In genomic region chr14:95291859-95292542, GRCh38 we compare ENCODE assay signal across 9 cellular contexts. TPM values are rescaled to one million over a fixed set of nuclear protein-coding genes. Genes with fewer than 3 reads are reported as not detected.
DNase-seq lines count a peak whose midpoint lies in the region; FAIRE-seq and TF ChIP-seq lines count a peak whose summit lies in the region.
"Had no signal": no experiment of that assay in that cellular context is flagged by ENCODE, and none has a peak within 500 bp of the region (broad histone marks: within the 10 kb centered on the region; RNA-seq: fewer than 3 reads in every experiment).

No MANE protein-coding gene starts in this region.

- H3K9me3 ChIP-seq in mesenchymal stem cell (ENCODE audit: control insufficient read depth, low read length) (peaks cover 5% of the 10 kb centered on the region), MM.1S (replicated peaks; ENCODE audit: insufficient read depth, low read length) (no peaks in the 10 kb centered on the region)

- no peaks in the 10 kb centered on the region for H3F3A ChIP-seq in MM.1S (ENCODE audit: insufficient read depth, low read length)

- H2BK15ac ChIP-seq in mesenchymal stem cell (ENCODE audit: low read depth, poor library complexity, severe bottlenecking), result no peak overlapping the region

- no peaks in the 10 kb centered on the region for H3K9me2 ChIP-seq in MM.1S (replicated peaks; ENCODE audit: insufficient read depth, low read length)

- no peak overlapping the region for H3K4ac ChIP-seq in mesenchymal stem cell (ENCODE audit: low read depth in 1 of 2, low read length in 2 of 2)

- H3K4me3 ChIP-seq in mesenchymal stem cell (ENCODE audit: insufficient read depth in 1 of 2, low read depth in 1 of 2, low read length in 2 of 2) (no peak overlapping the region), MM.1S (ENCODE audit: low read length) (no peak overlapping the region)

- no peak overlapping the region for H3K14ac ChIP-seq in mesenchymal stem cell (ENCODE audit: low read length in 2 of 2)

- H2AFZ ChIP-seq in mesenchymal stem cell (ENCODE audit: low read depth, low read length) (no peak overlapping the region), MM.1S (ENCODE audit: low read length) (no peak overlapping the region)

- H3K36me3 ChIP-seq in mesenchymal stem cell (ENCODE audit: control insufficient read depth in 1 of 2, insufficient read depth in 2 of 2, low read depth in 1 of 2, low read length in 2 of 2) (peaks cover 0 to 27% of the 10 kb centered on the region in 2 experiments), MM.1S (replicated peaks; ENCODE audit: insufficient read depth, low read length) (no peaks in the 10 kb centered on the region)

- peak overlapping the region; percentile 55 for H3K27ac ChIP-seq in C4-2B
- H3K27ac ChIP-seq in caudate nucleus (ENCODE audit: low read depth, low read length), result peak overlapping the region; percentile 68
- no peak overlapping the region for H3K27ac ChIP-seq in mesenchymal stem cell (ENCODE audit: low read length, poor library complexity, severe bottlenecking)
- no peak overlapping the region; the same call in 1 of the 2 replicates for H3K27ac ChIP-seq in MM.1S (ENCODE audit: low read length)

- H2AK5ac ChIP-seq in mesenchymal stem cell (ENCODE audit: low read length, severe bottlenecking), result no peak overlapping the region

- H3K27me3 ChIP-seq in mesenchymal stem cell (ENCODE audit: control insufficient read depth in 1 of 2, insufficient read depth in 1 of 2, low read length in 2 of 2), result peaks cover 0 to 5% of the 10 kb centered on the region in 2 experiments
- no peaks in the 10 kb centered on the region for H3K27me3 ChIP-seq in MM.1S (replicated peaks; ENCODE audit: insufficient read depth, low read length)

- no peak overlapping the region for H2BK5ac ChIP-seq in mesenchymal stem cell (ENCODE audit: low read depth, low read length, poor library complexity, severe bottlenecking)

- 41% methylated on average over 3 of the region's 6 CpGs for WGBS in mesenchymal stem cell

- H3K4me1 ChIP-seq in mesenchymal stem cell (ENCODE audit: control insufficient read depth, insufficient read depth, low read depth, low read length), result peaks cover 28% of the 10 kb centered on the region
- H3K4me1 ChIP-seq in MM.1S (ENCODE audit: low read length), result 0 out of 2 replicates have a peak, but pooled peaks cover 15% of the 10 kb centered on the region

- H2BK12ac ChIP-seq in mesenchymal stem cell (ENCODE audit: low read length in 2 of 2), result no peak overlapping the region

- H3K4me2 ChIP-seq in mesenchymal stem cell (ENCODE audit: low read length, poor library complexity, severe bottlenecking) (no peak overlapping the region), MM.1S (ENCODE audit: low read depth, low read length) (no peak overlapping the region)

- no peak for TF ChIP-seq CTCF in C4-2B (conservative IDR thresholded peaks at IDR 0.05)
- no peak for TF ChIP-seq CTCF in D721Med (IDR thresholded peaks at IDR 0.05; ENCODE audit: insufficient read depth, missing control alignments)
- no peak for TF ChIP-seq CTCF in MM.1S (IDR thresholded peaks at IDR 0.05; ENCODE audit: low read length)

- H3K9ac ChIP-seq in mesenchymal stem cell (ENCODE audit: low read length) (no peak overlapping the region), MM.1S (ENCODE audit: low read length) (no peak overlapping the region)

- H2BK120ac ChIP-seq in mesenchymal stem cell (ENCODE audit: low read depth, low read length), result no peak overlapping the region

- peak; percentile 14 for DNase-seq in NCI-H1436 treated with DMSO at 0.1 percent for 48 hours (lab: John Stamatoyannopoulos, UW)
- DNase-seq in caudate nucleus (lab: John Stamatoyannopoulos, UW), result peak in 22 of 61 donors; percentile 15 to 69 (median 42)
- peak; percentile 43 for DNase-seq in mesenchymal stem cell
- no peak for DNase-seq in cerebellar nuclear complex (lab: John Stamatoyannopoulos, UW)
- DNase-seq in 8988T, result no peak
- DNase-seq in D721Med (ENCODE audit: insufficient read length, low spot score), result no peak
- DNase-seq in MM.1S, result no peak

- H3K18ac ChIP-seq in mesenchymal stem cell (ENCODE audit: low read depth in 1 of 2, low read length in 2 of 2), result no peak overlapping the region

- no peak overlapping the region for H4K8ac ChIP-seq in mesenchymal stem cell (ENCODE audit: low read length)

- no peak for FAIRE-seq in D721Med (lab: Jason Lieb, UNC)
- FAIRE-seq: TTC549 had no signal

- peaks cover 61% of the 10 kb centered on the region for H3K79me1 ChIP-seq in mesenchymal stem cell (replicated peaks; ENCODE audit: low read length, poor library complexity, severe bottlenecking)

- no peak overlapping the region for H4K91ac ChIP-seq in mesenchymal stem cell (ENCODE audit: low read length)

- peaks cover 5% of the 10 kb centered on the region; the same call in 1 of the 2 replicates for H3K79me2 ChIP-seq in MM.1S (ENCODE audit: low read length)

- no peaks in the 10 kb centered on the region for H4K20me1 ChIP-seq in MM.1S (ENCODE audit: insufficient read depth, low read length)

- no peak overlapping the region for H3K23ac ChIP-seq in mesenchymal stem cell (ENCODE audit: low read length in 2 of 2)

RNA-seq across cellular contexts. Expression of gene CLMN, which starts 27.7 kb away (rescaled TPM):
- 1.9 TPM for polyA plus RNA-seq in mesenchymal stem cell (2013, experiment 1 of 2)
- polyA plus RNA-seq in mesenchymal stem cell (2013, experiment 2 of 2), result 1.6 TPM

Comparison
In these comparisons a context has a peak if more than half of its experiments do, and no peak if none do; other contexts are left out.
1. H3K27ac ChIP-seq: peak in C4-2B (single experiment) and caudate nucleus (single experiment); none in mesenchymal stem cell (single experiment) and MM.1S (single experiment).
2. DNase-seq: peak in NCI-H1436 treated with DMSO at 0.1 percent for 48 hours (single experiment) and mesenchymal stem cell (single experiment); none in cerebellar nuclear complex (0 of 2), 8988T (single experiment), D721Med (single experiment) and MM.1S (single experiment).